Comparison of ENCODE assay signal across 19 cellular contexts in the genomic region with DNA sequence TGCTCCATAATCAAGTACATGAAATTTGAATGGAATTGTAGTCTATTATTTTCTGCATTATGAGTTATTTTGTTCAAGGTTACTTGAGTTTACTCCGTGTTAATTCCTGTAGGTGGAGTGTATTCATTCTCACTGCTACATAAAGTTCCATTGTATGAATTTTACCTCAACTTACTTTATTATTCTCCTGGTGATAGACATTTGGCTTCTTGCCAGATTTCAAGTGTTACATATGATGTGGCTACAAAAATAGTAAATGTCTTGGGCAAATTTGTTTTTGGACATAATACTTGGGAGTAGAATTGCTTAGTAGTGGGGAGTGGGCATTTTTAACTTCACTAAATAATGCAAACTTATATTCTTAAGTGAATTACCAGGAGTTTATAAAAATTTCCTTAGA.
A peak's percentile ranks its signal among the peaks of the same experiment; 100 is the strongest.
DNase-seq lines count a peak whose midpoint lies in the region; ATAC-seq, FAIRE-seq and TF ChIP-seq lines count a peak whose summit lies in the region.
"Had no signal": no experiment of that assay in that cellular context is flagged by ENCODE, and none has a peak within 500 bp of the region (broad histone marks: within the 10 kb centered on the region; RNA-seq: fewer than 3 reads in every experiment).

No MANE protein-coding gene starts in this region.

- no peak for TF ChIP-seq CTCF in HepG2 (CRISPR knock-in tag; IDR thresholded peaks at IDR 0.05)
- TF ChIP-seq CTCF in right lobe of liver (IDR thresholded peaks at IDR 0.05): no peak

- no peaks in the 10 kb centered on the region for H3K4me1 ChIP-seq in HepG2 (ENCODE audit: insufficient read depth, low read length)
- H3K4me1 ChIP-seq in right lobe of liver: peaks cover 0 to 4% (median 0%) of the 10 kb centered on the region in 4 donors
- H3K4me1 ChIP-seq: Caco-2 had no signal

- no peak for FAIRE-seq in HepG2 (lab: Jason Lieb, UNC)
- FAIRE-seq: GM12891, GM18507, H54 had no signal

- H3K9ac ChIP-seq in HepG2 (ENCODE audit: insufficient read depth, low read depth, low read length) (no peak overlapping the region), SK-N-MC (ENCODE audit: insufficient read length) (no peak overlapping the region)

- ATAC-seq in HepG2 (no peak), right lobe of liver (no peak)
- ATAC-seq: CD8-positive, alpha-beta T cell had no signal

- H3K4me2 ChIP-seq in HepG2 (ENCODE audit: low read depth, low read length): no peak overlapping the region

- TF ChIP-seq POLR2A in HepG2 (IDR thresholded peaks at IDR 0.05; ENCODE audit: insufficient read depth in 1 of 2, low read depth in 2 of 2, low read length in 2 of 2): no peak
- no peak for TF ChIP-seq POLR2A in right lobe of liver (IDR thresholded peaks at IDR 0.05)

- no peaks in the 10 kb centered on the region for H4K20me1 ChIP-seq in HepG2 (ENCODE audit: insufficient read depth, low read length)

- H3K36me3 ChIP-seq in HepG2 (replicated peaks in 1 of 2; ENCODE audit: control insufficient read depth in 1 of 2, insufficient read depth in 2 of 2, low read length in 2 of 2) (no peaks in the 10 kb centered on the region), right lobe of liver (no peaks in the 10 kb centered on the region), SK-N-MC (ENCODE audit: insufficient read depth, low read length) (no peaks in the 10 kb centered on the region)
- H3K36me3 ChIP-seq: HAP-1 had no signal

- TF ChIP-seq EP300 in HepG2 (IDR thresholded peaks at IDR 0.05; ENCODE audit: low read depth in 2 of 2, low read length in 2 of 2): no peak
- TF ChIP-seq EP300 in HepG2 (CRISPR knock-in tag; IDR thresholded peaks at IDR 0.05; ENCODE audit: borderline replicate concordance): no peak

- no peak overlapping the region for H3K4me3 ChIP-seq in HepG2 (replicated peaks in 1 of 3; ENCODE audit: insufficient read depth in 1 of 3, low read depth in 2 of 3, low read length in 3 of 3)
- H3K4me3 ChIP-seq in right lobe of liver: no peak overlapping the region
- no peak overlapping the region for H3K4me3 ChIP-seq in SK-N-MC
- H3K4me3 ChIP-seq: HAP-1 had no signal

- H3K9me3 ChIP-seq in HepG2 (ENCODE audit: low read length): no peaks in the 10 kb centered on the region
- no peaks in the 10 kb centered on the region for H3K9me3 ChIP-seq in right lobe of liver
- H3K9me3 ChIP-seq in SK-N-MC (ENCODE audit: low read depth, low read length): no peaks in the 10 kb centered on the region
- H3K9me3 ChIP-seq: Caco-2, HAP-1 had no signal

- WGBS in HepG2 (ENCODE audit: low lambda C conversion rate): 28% methylated on average over 1 of the region's 1 CpG
- 79% methylated on average over 1 of the region's 1 CpG for WGBS in right lobe of liver (ENCODE audit: insufficient coverage, low coverage, low lambda C conversion rate, missing lambda C conversion rate)

- H3K27me3 ChIP-seq in HepG2 (ENCODE audit: control insufficient read depth in 1 of 2, insufficient read depth in 2 of 2, low read length in 2 of 2): no peaks in the 10 kb centered on the region; a peak in 1 of 5 replicates
- H3K27me3 ChIP-seq in right lobe of liver: no peaks in the 10 kb centered on the region

- CTCF ChIA-PET in HepG2 (lab: Yijun Ruan, JAX; ENCODE audit: low intra/inter-chr PET ratio, low total read pairs): no interaction called here

- TF ChIP-seq RAD21 in HepG2 (CRISPR knock-in tag; IDR thresholded peaks at IDR 0.05): no peak

- DNase-seq in NCI-H345 (lab: John Stamatoyannopoulos, UW) (peak; percentile 19), NCI-H345 treated with DMSO at 0.1 percent for 48 hours (lab: John Stamatoyannopoulos, UW; ENCODE audit: unreplicated experiment) (no peak), HepG2 (ENCODE audit: low spot score) (no peak), right lobe of liver (no peak), SK-N-MC (ENCODE audit: low read depth, low spot score) (no peak), HT-29 (ENCODE audit: low spot score) (no peak)
- DNase-seq: C1 segment of cervical spinal cord; Caco-2; CD4-positive, CD25-positive, alpha-beta regulatory T cell; CD8-positive, alpha-beta T cell; DMS53; DMS79 treated with DMSO at 0.1 percent for 48 hours; GF-D8; GOT3; HFFc6 had no signal

- POLR2A ChIA-PET in HepG2 (lab: Yijun Ruan, JAX): no interaction called here

- no peak overlapping the region for H2AFZ ChIP-seq in HepG2 (ENCODE audit: low read length)

- no peak overlapping the region for H3K27ac ChIP-seq in HepG2 (ENCODE audit: extremely low read length, insufficient read depth, low read length)
- H3K27ac ChIP-seq in right lobe of liver: no peak overlapping the region
- H3K27ac ChIP-seq in SK-N-MC: 0 out of 2 replicates have a peak overlapping the region, but pooled peaks have one; percentile 1

- in situ Hi-C loops in HepG2 (cut with HindIII; ENCODE audit: extremely low pct_ligation_motif_present, low pct_unique_long_range_greater_than_20kb): no loop called here

- H3K79me2 ChIP-seq in HepG2 (ENCODE audit: insufficient read depth, low read length): no peaks in the 10 kb centered on the region

- BruUV-seq in HepG2 (replicated peaks; lab: Mats Ljungman, UMichigan): no TSS peak

- intact Hi-C loops in HepG2 (cut with micrococcal nuclease; ENCODE audit: unreplicated experiment): no loop called here
- intact Hi-C loops in right lobe of liver (cut with DNase I): no loop called here

TF ChIP-seq in HepG2, 621 proteins besides CTCF, POLR2A, EP300 and RAD21:
- TF ChIP-seq NCOR1 (IDR thresholded peaks at IDR 0.05; ENCODE audit: borderline replicate concordance, low read length) (no peak), LCORL (IDR thresholded peaks at IDR 0.05) (peak; percentile 84), LCORL (CRISPR knock-in tag; IDR thresholded peaks at IDR 0.05) (no peak), ZFY (CRISPR knock-in tag; IDR thresholded peaks at IDR 0.05) (no peak)
